Comparison of ENCODE assay signal across 8 cellular contexts in genomic region chr14:90759370-90760054, GRCh38.
DNase-seq lines count a peak whose midpoint lies in the region; ATAC-seq and TF ChIP-seq lines count a peak whose summit lies in the region.

No MANE protein-coding gene starts in this region.

- no peak overlapping the region for H3K4me3 ChIP-seq in fibroblast of mammary gland (ENCODE audit: control insufficient read depth, low read depth, low read length)
- peak overlapping the region in 1 of 2 donors; percentile 79 for H3K4me3 ChIP-seq in stomach smooth muscle (ENCODE audit: low read length in 2 of 2)

- no peaks in the 10 kb centered on the region for H3K36me3 ChIP-seq in stomach smooth muscle (ENCODE audit: control insufficient read depth in 2 of 2, insufficient read depth in 2 of 2, low read length in 2 of 2)

- no peak for ATAC-seq in activated CD4-positive, CD25-positive, alpha-beta regulatory T cell treated with anti-CD3 and anti-CD28 coated beads, Interleukin-2, amount 50 U/mL, for 24 hours

- TF ChIP-seq CTCF in fibroblast of mammary gland (conservative IDR thresholded peaks at IDR 0.05; ENCODE audit: control insufficient read depth, insufficient read depth, low read depth, low read length) = no peak

- peak overlapping the region; percentile 97 for H3K27ac ChIP-seq in stomach smooth muscle (ENCODE audit: low read length)

- H3K9me3 ChIP-seq in stomach smooth muscle (ENCODE audit: control insufficient read depth in 2 of 2, low read length in 2 of 2) = peaks cover 0 to 5% of the 10 kb centered on the region in 2 donors

- H3K4me1 ChIP-seq in stomach smooth muscle (ENCODE audit: control insufficient read depth, insufficient read depth, low read length) = peaks cover 33% of the 10 kb centered on the region

- H3K27me3 ChIP-seq in stomach smooth muscle (ENCODE audit: control insufficient read depth in 1 of 2, insufficient read depth in 2 of 2, low read length in 2 of 2) = no peaks in the 10 kb centered on the region

- H3K9ac ChIP-seq in stomach smooth muscle (ENCODE audit: low read length in 2 of 2) = peak overlapping the region; percentile 91 to 97

- DNase-seq in DMS 273 (lab: John Stamatoyannopoulos, UW; ENCODE audit: unreplicated experiment) (peak; percentile 48), DMS 273 treated with DMSO at 0.1 percent for 48 hours (lab: John Stamatoyannopoulos, UW) (no peak), NCI-H2171 (lab: John Stamatoyannopoulos, UW) (peak; percentile 29), fibroblast of mammary gland (ENCODE audit: low read depth) (peak; percentile 24), UCSD-AML1 (lab: John Stamatoyannopoulos, UW; ENCODE audit: unreplicated experiment) (no peak), NCI-H1092 (lab: John Stamatoyannopoulos, UW) (no peak)

Comparison
In these comparisons a context has a peak if more than half of its experiments do, and no peak if none do; other contexts are left out.
1. DNase-seq: peak in DMS 273 (single experiment), NCI-H2171 (single experiment) and fibroblast of mammary gland (single experiment); none in DMS 273 treated with DMSO at 0.1 percent for 48 hours (single experiment), UCSD-AML1 (single experiment) and NCI-H1092 (single experiment).